26 cellular contexts compared by ENCODE assay signal in genomic region chr12:78439666-78440065, GRCh38.
"Had no signal": no experiment of that assay in that cellular context is flagged by ENCODE, and none has a peak within 500 bp of the region (broad histone marks: within the 10 kb centered on the region; RNA-seq: fewer than 3 reads in every experiment).

No MANE protein-coding gene starts in this region.

- H3K4me3 ChIP-seq: breast epithelium, left ventricle myocardium inferior, lung, psoas muscle, smooth muscle cell, testis, uterus had no signal

- H3K4me3 Mint-ChIP-seq: activated CD4-positive, alpha-beta memory T cell treated with anti-CD3 and anti-CD28 coated beads, Interleukin-2, amount 10 ng/mL, durations not matched to agents 7 days and 5 days; activated CD4-positive, alpha-beta T cell treated with anti-CD3 and anti-CD28 coated beads, Interleukin-2, amount 10 ng/mL, durations not matched to agents 7 days and 5 days; activated T-cell treated with anti-CD3 and anti-CD28 coated beads, Interleukin-2, amount 50 U/mL, for 24 hours; activated T-helper 17 cell treated with anti-CD3 and anti-CD28 coated beads, Interleukin-2, amount 50 U/mL, for 72 hours; nephron progenitor cell; T-helper 1 cell treated with Interleukin-12 subunit alpha and Interleukin-12 subunit beta and Interleukin-4 antibody, amounts not matched to agents 30 μg/mL and 1 μg/mL, for 36 hours had no signal

- ATAC-seq: activated T-helper 17 cell treated with anti-CD3 and anti-CD28 coated beads, Interleukin-2, amount 50 U/mL, for 72 hours; psoas muscle had no signal

- H3K27me3 Mint-ChIP-seq: activated CD4-positive, alpha-beta memory T cell treated with anti-CD3 and anti-CD28 coated beads, Interleukin-2, amount 10 ng/mL, durations not matched to agents 7 days and 5 days; activated CD4-positive, alpha-beta T cell treated with anti-CD3 and anti-CD28 coated beads, Interleukin-2, amount 10 ng/mL, durations not matched to agents 7 days and 5 days; activated T-cell treated with anti-CD3 and anti-CD28 coated beads, Interleukin-2, amount 50 U/mL, for 24 hours; activated T-helper 17 cell treated with anti-CD3 and anti-CD28 coated beads, Interleukin-2, amount 50 U/mL, for 72 hours had no signal

- H3K27me3 ChIP-seq: breast epithelium, testis, uterus had no signal

- DNase-seq: activated CD4-positive, alpha-beta memory T cell treated with anti-CD3 and anti-CD28 coated beads, Interleukin-2, amount 10 ng/mL, durations not matched to agents 7 days and 5 days; activated CD4-positive, alpha-beta T cell treated with anti-CD3 and anti-CD28 coated beads, Interleukin-2, amount 10 ng/mL, durations not matched to agents 7 days and 5 days; activated CD4-positive, CD25-positive, alpha-beta regulatory T cell treated with anti-CD3 and anti-CD28 coated beads, Interleukin-2, amount 50 U/mL, for 72 hours; activated CD8-positive, alpha-beta memory T cell treated with anti-CD3 and anti-CD28 coated beads, Interleukin-2, amount 50 U/mL, for 48 hours; activated gamma-delta T cell treated with Interleukin-2 at 50 U/mL for 16 hours; activated naive CD4-positive, alpha-beta T cell treated with anti-CD3 and anti-CD28 coated beads, Interleukin-2, amount 50 U/mL, for 16 hours; activated T-cell treated with anti-CD3 and anti-CD28 coated beads, Interleukin-2, amount 50 U/mL, for 24 hours; amniotic stem cell; central memory CD4-positive, alpha-beta T cell; dermis blood vessel endothelial cell; effector CD8-positive, alpha-beta T cell; left ventricle myocardium inferior; nephron progenitor cell; psoas muscle; stimulated activated naive CD4-positive, alpha-beta T cell treated with Interleukin-2 at 50 U/mL for 16 hours; SW 1271; T-helper 9 cell; testis; trophoblast cell; uterus had no signal

- H3K27ac Mint-ChIP-seq: activated CD4-positive, alpha-beta memory T cell treated with anti-CD3 and anti-CD28 coated beads, Interleukin-2, amount 10 ng/mL, durations not matched to agents 7 days and 5 days; activated CD4-positive, alpha-beta T cell treated with anti-CD3 and anti-CD28 coated beads, Interleukin-2, amount 10 ng/mL, durations not matched to agents 7 days and 5 days; activated T-cell treated with anti-CD3 and anti-CD28 coated beads, Interleukin-2, amount 50 U/mL, for 24 hours; activated T-helper 17 cell treated with anti-CD3 and anti-CD28 coated beads, Interleukin-2, amount 50 U/mL, for 72 hours; nephron progenitor cell; T-helper 1 cell treated with Interleukin-12 subunit alpha and Interleukin-12 subunit beta and Interleukin-4 antibody, amounts not matched to agents 30 μg/mL and 1 μg/mL, for 36 hours had no signal

- H3K36me3 ChIP-seq: breast epithelium, left ventricle myocardium inferior, uterus had no signal

- H3K27ac ChIP-seq: breast epithelium, left ventricle myocardium inferior, parathyroid adenoma, psoas muscle, testis, uterus had no signal

- H3K9me3 ChIP-seq: psoas muscle, testis, uterus had no signal

- H3K4me1 ChIP-seq: breast epithelium, left ventricle myocardium inferior, parathyroid adenoma, psoas muscle, testis, uterus had no signal

- H3K4me1 Mint-ChIP-seq: activated CD4-positive, alpha-beta memory T cell treated with anti-CD3 and anti-CD28 coated beads, Interleukin-2, amount 10 ng/mL, durations not matched to agents 7 days and 5 days; activated CD4-positive, alpha-beta T cell treated with anti-CD3 and anti-CD28 coated beads, Interleukin-2, amount 10 ng/mL, durations not matched to agents 7 days and 5 days; activated T-helper 17 cell treated with anti-CD3 and anti-CD28 coated beads, Interleukin-2, amount 50 U/mL, for 72 hours; nephron progenitor cell had no signal
